Comparison of ENCODE assay signal across 22 cellular contexts in the genomic region with DNA sequence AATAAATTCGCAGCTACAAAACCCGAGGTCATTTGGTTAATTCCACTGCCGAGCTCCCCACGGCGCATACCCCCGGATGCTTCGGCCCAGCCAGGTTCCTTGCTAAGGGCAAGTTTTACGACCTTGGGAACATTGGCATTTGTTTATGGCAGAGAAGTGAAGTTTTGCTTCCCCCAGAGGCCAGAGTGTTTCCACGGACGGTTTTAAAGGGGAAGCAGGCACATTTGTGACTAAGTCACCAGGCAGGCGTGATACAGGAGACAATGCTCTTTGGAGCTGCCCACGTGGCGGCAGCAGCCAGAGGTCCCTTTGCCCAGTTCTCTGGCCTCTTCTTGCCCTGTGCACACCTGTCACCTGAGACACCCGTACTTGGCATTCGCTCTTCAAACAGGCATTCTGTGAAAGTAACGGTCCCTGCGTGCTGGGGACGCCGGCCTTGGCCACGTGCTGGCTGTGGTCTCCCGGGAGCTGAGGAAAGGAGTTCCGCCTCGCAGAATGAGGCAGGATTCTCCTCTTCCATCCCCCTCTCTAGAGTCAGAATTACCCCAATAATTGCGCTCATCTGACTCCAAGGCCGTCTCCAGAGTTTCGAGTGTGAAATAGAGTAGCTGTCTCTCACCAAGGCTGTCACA.
DNase-seq lines count a peak whose midpoint lies in the region; ATAC-seq lines count a peak whose summit lies in the region.
"Had no signal": no experiment of that assay in that cellular context is flagged by ENCODE, and none has a peak within 500 bp of the region (broad histone marks: within the 10 kb centered on the region; RNA-seq: fewer than 3 reads in every experiment).

No MANE protein-coding gene starts in this region.

- ATAC-seq in sciatic nerve, result peak; percentile 27
- ATAC-seq: activated CD8-positive, alpha-beta T cell treated with anti-CD3 and anti-CD28 coated beads for 36 hours; activated T-helper 17 cell treated with anti-CD3 and anti-CD28 coated beads, Interleukin-2, amount 50 U/mL, for 72 hours; naive thymus-derived CD4-positive, alpha-beta T cell; stimulated activated naive CD8-positive, alpha-beta T cell treated with anti-CD3 and anti-CD28 coated beads, Interleukin-15, Interleukin-2, amounts not matched to agents 100 U/mL and 50 U/mL, for 24 hours had no signal

- no peak overlapping the region for H3K4me3 ChIP-seq in BLaER1
- H3K4me3 ChIP-seq: esophagus squamous epithelium, HAP-1, hepatocyte, ovary, thyroid gland had no signal

- no peaks in the 10 kb centered on the region for H3K9me3 ChIP-seq in BLaER1
- H3K9me3 ChIP-seq: esophagus squamous epithelium, HAP-1, ovary, thyroid gland had no signal

- DNase-seq in NOMO-1 treated with DMSO at 0.1 percent for 48 hours (lab: John Stamatoyannopoulos, UW; ENCODE audit: unreplicated experiment) (peak; percentile 42), sciatic nerve (ENCODE audit: low spot score) (no peak), T1000 (lab: John Stamatoyannopoulos, UW) (no peak), cerebellum (ENCODE audit: low spot score) (no peak)
- no peak for DNase-seq in stimulated activated CD4-positive, alpha-beta T cell treated with anti-CD3 and anti-CD28 coated beads, Interleukin-2, amount 100 ng/mL, for 48 hours
- DNase-seq: activated CD4-positive, alpha-beta T cell treated with anti-CD3 and anti-CD28 coated beads for 1 hour; activated CD8-positive, alpha-beta T cell treated with anti-CD3 and anti-CD28 coated beads for 36 hours; anterior cingulate cortex; esophagus squamous epithelium; foreskin melanocyte; naive thymus-derived CD4-positive, alpha-beta T cell; NCI-H1417; NCI-H2029 treated with DMSO at 0.1 percent for 48 hours; NCI-H526; ovary; stimulated activated naive CD8-positive, alpha-beta T cell treated with anti-CD3 and anti-CD28 coated beads, Interleukin-15, Interleukin-2, amounts not matched to agents 100 U/mL and 50 U/mL, for 24 hours; thyroid gland had no signal

- H4K20me1 ChIP-seq in BLaER1, result no peaks in the 10 kb centered on the region

- no peak overlapping the region for H3K9ac ChIP-seq in BLaER1

- intact Hi-C loops in sciatic nerve (cut with DNase I), result no loop called here

- peak overlapping the region; percentile 51; the same call in 1 of the 2 replicates for H3K27ac ChIP-seq in BLaER1
- peak overlapping the region; percentile 52 for H3K27ac ChIP-seq in layer of hippocampus (ENCODE audit: low read depth, low read length)
- H3K27ac ChIP-seq: esophagus squamous epithelium, hepatocyte, ovary, thyroid gland had no signal

- H3K4me1 ChIP-seq in BLaER1, result peaks cover 49% of the 10 kb centered on the region
- H3K4me1 ChIP-seq: esophagus squamous epithelium, HAP-1, thyroid gland had no signal

- peak overlapping the region; percentile 76 for H3K4me2 ChIP-seq in BLaER1
- H3K4me2 ChIP-seq: hepatocyte had no signal

- H3K27me3 ChIP-seq in BLaER1, result peaks cover 46% of the 10 kb centered on the region
- peaks cover 2% of the 10 kb centered on the region for H3K27me3 ChIP-seq in layer of hippocampus (ENCODE audit: control insufficient read depth, insufficient read depth, low read length)
- H3K27me3 ChIP-seq: hepatocyte, ovary, thyroid gland had no signal

- H3K36me3 ChIP-seq in BLaER1, result no peaks in the 10 kb centered on the region
- H3K36me3 ChIP-seq: esophagus squamous epithelium, HAP-1, ovary, thyroid gland had no signal
